ENCODE assay signal across 9 cellular contexts in genomic region chr12:123268850-123269249, GRCh38. TPM values are rescaled to one million over a fixed set of nuclear protein-coding genes. Genes with fewer than 3 reads are reported as not detected.
A peak's percentile ranks its signal among the peaks of the same experiment; 100 is the strongest.
DNase-seq lines count a peak whose midpoint lies in the region; ATAC-seq and TF ChIP-seq lines count a peak whose summit lies in the region.
"Had no signal": no experiment of that assay in that cellular context is flagged by ENCODE, and none has a peak within 500 bp of the region (broad histone marks: within the 10 kb centered on the region; RNA-seq: fewer than 3 reads in every experiment).

No MANE protein-coding gene starts in this region.

- H3K27ac Mint-ChIP-seq in activated T-helper 2 cell treated with anti-CD3 and anti-CD28 coated beads, Interferon-gamma antibody, Interleukin-2, Interleukin-4, amounts not matched to agents 10 μg/mL and 5 μg/mL and 100 μg/mL, durations not matched to agents 14 hours and 24 hours and 36 hours: peak overlapping the region; percentile 42

- intact Hi-C loops in activated T-helper 2 cell treated with anti-CD3 and anti-CD28 coated beads, Interferon-gamma antibody, Interleukin-2, Interleukin-4, amounts not matched to agents 10 μg/mL and 5 μg/mL and 100 μg/mL, durations not matched to agents 14 hours and 24 hours and 36 hours (cut with micrococcal nuclease): no loop called here

- H3F3A ChIP-seq in GM23248 (ENCODE audit: insufficient read depth) (no peaks in the 10 kb centered on the region), smooth muscle cell (ENCODE audit: low read depth) (peaks cover 5% of the 10 kb centered on the region)

- in situ Hi-C loops in GM23248 (cut with MboI): no loop called here

- H3K9ac ChIP-seq in GM23248 (peak overlapping the region; percentile 99), iPS-15b (ENCODE audit: low read depth, low read length) (peak overlapping the region; percentile 73), smooth muscle cell (ENCODE audit: low read depth) (peak overlapping the region; percentile 89)

- H3K27me3 ChIP-seq in GM23248 (replicated peaks; ENCODE audit: insufficient read depth) (no peaks in the 10 kb centered on the region), iPS-15b (ENCODE audit: control insufficient read depth, insufficient read depth, low read length) (no peaks in the 10 kb centered on the region), smooth muscle cell (ENCODE audit: low read depth) (no peaks in the 10 kb centered on the region)

- H3K4me1 ChIP-seq in GM23248 (ENCODE audit: insufficient read depth) (peaks cover 11% of the 10 kb centered on the region; the same call in 1 of the 2 replicates), iPS-15b (ENCODE audit: control insufficient read depth, insufficient read depth, low read length) (peaks cover 9% of the 10 kb centered on the region), smooth muscle cell (ENCODE audit: low read depth) (peaks cover 14% of the 10 kb centered on the region)

- no peaks in the 10 kb centered on the region for H3K9me3 ChIP-seq in GM23248 (ENCODE audit: low read depth)
- H3K9me3 ChIP-seq in iPS-15b (ENCODE audit: control insufficient read depth, insufficient read depth, low read length): no peaks in the 10 kb centered on the region
- H3K9me3 ChIP-seq in smooth muscle cell (replicated peaks; ENCODE audit: low read depth): no peaks in the 10 kb centered on the region

- peak overlapping the region; percentile 99 for H3K4me3 ChIP-seq in GM23248
- H3K4me3 ChIP-seq in iPS-15b (ENCODE audit: low read depth, low read length): peak overlapping the region; percentile 46
- H3K4me3 ChIP-seq in smooth muscle cell: peak overlapping the region; percentile 70

- no peaks in the 10 kb centered on the region for H3K27me3 Mint-ChIP-seq in activated T-helper 2 cell treated with anti-CD3 and anti-CD28 coated beads, Interferon-gamma antibody, Interleukin-2, Interleukin-4, amounts not matched to agents 10 μg/mL and 5 μg/mL and 100 μg/mL, durations not matched to agents 14 hours and 24 hours and 36 hours (ENCODE audit: low read depth)

- peak overlapping the region; percentile 64 for H3K4me3 Mint-ChIP-seq in activated T-helper 2 cell treated with anti-CD3 and anti-CD28 coated beads, Interferon-gamma antibody, Interleukin-2, Interleukin-4, amounts not matched to agents 10 μg/mL and 5 μg/mL and 100 μg/mL, durations not matched to agents 14 hours and 24 hours and 36 hours (ENCODE audit: low read depth)

- no peak for DNase-seq in GM23248
- no peak for DNase-seq in activated T-helper 2 cell treated with anti-CD3 and anti-CD28 coated beads, Interferon-gamma antibody, Interleukin-2, Interleukin-4, amounts not matched to agents 10 μg/mL and 5 μg/mL and 100 μg/mL, durations not matched to agents 14 hours and 24 hours and 36 hours (ENCODE audit: low spot score)
- DNase-seq in smooth muscle cell (lab: John Stamatoyannopoulos, UW; ENCODE audit: unreplicated experiment): no peak
- no peak for DNase-seq in GM10266 (ENCODE audit: extremely low spot score)
- DNase-seq in SHP77 (lab: John Stamatoyannopoulos, UW): no peak
- DNase-seq in cerebellar cortex (ENCODE audit: low spot score): no peak
- DNase-seq: activated CD4-positive, alpha-beta T cell treated with anti-CD3 and anti-CD28 coated beads for 1 hour had no signal

- H3K36me3 Mint-ChIP-seq in activated T-helper 2 cell treated with anti-CD3 and anti-CD28 coated beads, Interferon-gamma antibody, Interleukin-2, Interleukin-4, amounts not matched to agents 10 μg/mL and 5 μg/mL and 100 μg/mL, durations not matched to agents 14 hours and 24 hours and 36 hours (ENCODE audit: low read depth): peaks cover 8% of the 10 kb centered on the region

- H3K36me3 ChIP-seq in GM23248 (ENCODE audit: low read depth) (0 out of 2 replicates have a peak, but pooled peaks cover 3% of the 10 kb centered on the region), iPS-15b (ENCODE audit: control insufficient read depth, insufficient read depth, low read length) (peaks cover 25% of the 10 kb centered on the region), smooth muscle cell (ENCODE audit: low read depth) (no peaks in the 10 kb centered on the region)

- no peak for TF ChIP-seq CTCF in smooth muscle cell (IDR thresholded peaks at IDR 0.05; ENCODE audit: borderline replicate concordance, insufficient read depth, poor library complexity, severe bottlenecking)
- TF ChIP-seq CTCF in GM10266 (IDR thresholded peaks at IDR 0.05; ENCODE audit: control insufficient read depth, insufficient read depth, low read depth, missing control alignments): no peak

- peaks cover 75% of the 10 kb centered on the region for H3K79me2 ChIP-seq in GM23248 (ENCODE audit: insufficient read depth)
- H3K79me2 ChIP-seq in smooth muscle cell (ENCODE audit: low read depth): peaks cover 49% of the 10 kb centered on the region

- H3K27ac ChIP-seq in GM23248 (peak overlapping the region; percentile 91), smooth muscle cell (ENCODE audit: low read depth) (peak overlapping the region; percentile 79)

- H3K9me2 ChIP-seq in GM23248 (ENCODE audit: insufficient read depth): no peaks in the 10 kb centered on the region

- H3K9me3 Mint-ChIP-seq in activated T-helper 2 cell treated with anti-CD3 and anti-CD28 coated beads, Interferon-gamma antibody, Interleukin-2, Interleukin-4, amounts not matched to agents 10 μg/mL and 5 μg/mL and 100 μg/mL, durations not matched to agents 14 hours and 24 hours and 36 hours: no peaks in the 10 kb centered on the region

- H3K4me2 ChIP-seq in GM23248 (ENCODE audit: unreplicated experiment) (peak overlapping the region; percentile 100), smooth muscle cell (peak overlapping the region; percentile 94)

- 74 to 82% methylated on average over 13 of the region's 13 CpGs for WGBS in GM23248 (ENCODE audit: low coverage in 1 of 2, low lambda C conversion rate in 2 of 2, missing lambda C conversion rate in 2 of 2), 2 experiments
- WGBS in smooth muscle cell (ENCODE audit: low lambda C conversion rate): 91% methylated on average over 13 of the region's 13 CpGs

- H2AFZ ChIP-seq in GM23248 (0 out of 2 replicates have a peak overlapping the region, but pooled peaks have one; percentile 78), smooth muscle cell (ENCODE audit: low read depth) (no peak overlapping the region)

- H3K4me1 Mint-ChIP-seq in activated T-helper 2 cell treated with anti-CD3 and anti-CD28 coated beads, Interferon-gamma antibody, Interleukin-2, Interleukin-4, amounts not matched to agents 10 μg/mL and 5 μg/mL and 100 μg/mL, durations not matched to agents 14 hours and 24 hours and 36 hours (ENCODE audit: low read depth): peaks cover 18% of the 10 kb centered on the region

- no peak for ATAC-seq in HG03135 (IDR thresholded peaks at IDR 0.05; ENCODE audit: unreplicated experiment)

- H4K20me1 ChIP-seq in GM23248 (ENCODE audit: insufficient read depth) (no peaks in the 10 kb centered on the region), smooth muscle cell (ENCODE audit: low read depth) (peaks cover 50% of the 10 kb centered on the region)

RNA-seq across cellular contexts. Expression of gene CDK2AP1, which starts 2.8 kb away (rescaled TPM):
- 425 and 481 TPM in 2 replicates for total RNA-seq in GM23248 (2014; rRNA removed; shearing (Covaris generic))
- polyA plus RNA-seq in GM23248 (2016; fragmentation: Nextera tagmentation; extraction: Ambion mirVana): 91.0 and 95.0 TPM in 2 replicates
- 95.3 and 97.7 TPM in 2 replicates for total RNA-seq in activated T-helper 2 cell treated with anti-CD3 and anti-CD28 coated beads, Interferon-gamma antibody, Interleukin-2, Interleukin-4, amounts not matched to agents 10 μg/mL and 5 μg/mL and 100 μg/mL, durations not matched to agents 14 hours and 24 hours and 36 hours
- 322 and 395 TPM in 2 replicates for total RNA-seq in smooth muscle cell
- 330 and 407 TPM in 2 replicates for polyA plus RNA-seq in smooth muscle cell

RNA-seq across cellular contexts. Expression of gene MTRFR, which starts 35.6 kb away (rescaled TPM):
- 3.7 and 7.5 TPM in 2 replicates for total RNA-seq in GM23248 (2014; rRNA removed; shearing (Covaris generic))
- 21.3 and 22.9 TPM in 2 replicates for polyA plus RNA-seq in GM23248 (2016; fragmentation: Nextera tagmentation; extraction: Ambion mirVana)
- total RNA-seq in activated T-helper 2 cell treated with anti-CD3 and anti-CD28 coated beads, Interferon-gamma antibody, Interleukin-2, Interleukin-4, amounts not matched to agents 10 μg/mL and 5 μg/mL and 100 μg/mL, durations not matched to agents 14 hours and 24 hours and 36 hours: 28.9 and 31.1 TPM in 2 replicates
- 6.5 and 9.8 TPM in 2 replicates for total RNA-seq in smooth muscle cell
- polyA plus RNA-seq in smooth muscle cell: 14.5 and 19.0 TPM in 2 replicates

RNA-seq across cellular contexts. Expression of gene MPHOSPH9, which starts 35.9 kb away (rescaled TPM):
- 26.6 and 51.6 TPM in 2 replicates for total RNA-seq in GM23248 (2014; rRNA removed; shearing (Covaris generic))
- polyA plus RNA-seq in GM23248 (2016; fragmentation: Nextera tagmentation; extraction: Ambion mirVana) (11.3 and 18.0 TPM in 2 replicates), smooth muscle cell (5.1 and 7.4 TPM in 2 replicates)
- total RNA-seq in activated T-helper 2 cell treated with anti-CD3 and anti-CD28 coated beads, Interferon-gamma antibody, Interleukin-2, Interleukin-4, amounts not matched to agents 10 μg/mL and 5 μg/mL and 100 μg/mL, durations not matched to agents 14 hours and 24 hours and 36 hours: 97.0 and 99.7 TPM in 2 replicates
- total RNA-seq in smooth muscle cell: 50.3 and 70.8 TPM in 2 replicates

Comparison
In these comparisons a context has a peak if more than half of its experiments do, and no peak if none do; other contexts are left out.
1. H3K4me3 ChIP-seq: peak in every context shown above with its lines; median percentile 99 in GM23248; 70 in smooth muscle cell; 46 in iPS-15b.